Comparison of ENCODE assay signal across 9 cellular contexts in genomic region chr2:159559034-159559433, GRCh38.
"Had no signal": no experiment of that assay in that cellular context is flagged by ENCODE, and none has a peak within 500 bp of the region (broad histone marks: within the 10 kb centered on the region; RNA-seq: fewer than 3 reads in every experiment).

No MANE protein-coding gene starts in this region.

- H2AFZ ChIP-seq: GM23338 had no signal

- H3K36me3 ChIP-seq: HAP-1 had no signal

- H3K27ac Mint-ChIP-seq: HFFc6 had no signal

- H3K9me3 Mint-ChIP-seq: GM23338, HFFc6 had no signal

- DNase-seq: HFFc6, IMR-90, KBM-7 had no signal

- FAIRE-seq: H1, H54, HTR-8/SVneo had no signal

- H3K4me3 Mint-ChIP-seq: GM23338, HFFc6 had no signal

- ATAC-seq: HCT116 had no signal

- H3K4me2 ChIP-seq: GM23338 had no signal

- H3K4me3 ChIP-seq: GM23338, HAP-1 had no signal
